Comparison of ENCODE assay signal across 15 cellular contexts in genomic region chr10:71831646-71832552, GRCh38. TPM values are rescaled to one million over a fixed set of nuclear protein-coding genes. Genes with fewer than 3 reads are reported as not detected.
DNase-seq lines count a peak whose midpoint lies in the region; ATAC-seq and TF ChIP-seq lines count a peak whose summit lies in the region.
"Had no signal": no experiment of that assay in that cellular context is flagged by ENCODE, and none has a peak within 500 bp of the region (broad histone marks: within the 10 kb centered on the region; RNA-seq: fewer than 3 reads in every experiment).

No MANE protein-coding gene starts in this region.

- peak overlapping the region in 2 of 10 experiments; percentile 21 to 45; a peak in 2 of 20 replicates for H3K4me3 ChIP-seq in BLaER1 treated with 17β-estradiol and CSF1 and Interleukin-3, amounts not matched to agents 10 nM and 100 nM
- H3K4me3 ChIP-seq: K562, neural progenitor cell, uterus had no signal

- H3K27me3 ChIP-seq in BLaER1 treated with 17β-estradiol and CSF1 and Interleukin-3, amounts not matched to agents 10 nM and 100 nM: peaks cover 0 to 9% (median 0%) of the 10 kb centered on the region in 11 experiments; a peak in 1 of 22 replicates
- H3K27me3 ChIP-seq: neural progenitor cell, uterus had no signal

- no peak overlapping the region for H3K27ac Mint-ChIP-seq in endothelial cell (ENCODE audit: unreplicated experiment)
- H3K27ac Mint-ChIP-seq in nephron progenitor cell: peak overlapping the region; percentile 40
- no peak overlapping the region for H3K27ac Mint-ChIP-seq in T-helper 17 cell
- H3K27ac Mint-ChIP-seq: neural progenitor cell had no signal

- ATAC-seq in T-helper 17 cell (no peak), HG02642 (IDR thresholded peaks at IDR 0.05; ENCODE audit: poor library complexity, unreplicated experiment) (no peak), HG03565 (IDR thresholded peaks at IDR 0.05; ENCODE audit: unreplicated experiment) (no peak)
- ATAC-seq: K562 had no signal

- peaks cover 39 to 100% (median 90%) of the 10 kb centered on the region in 10 experiments for H3K4me1 ChIP-seq in BLaER1 treated with 17β-estradiol and CSF1 and Interleukin-3, amounts not matched to agents 10 nM and 100 nM
- H3K4me1 ChIP-seq: uterus had no signal

- no peak for TF ChIP-seq CTCF in endothelial cell (IDR thresholded peaks at IDR 0.05; ENCODE audit: unreplicated experiment)
- no peak for TF ChIP-seq CTCF in nephron progenitor cell (IDR thresholded peaks at IDR 0.05)

- peaks cover 10% of the 10 kb centered on the region for H3K4me1 Mint-ChIP-seq in endothelial cell (ENCODE audit: unreplicated experiment)
- H3K4me1 Mint-ChIP-seq in nephron progenitor cell: peaks cover 20% of the 10 kb centered on the region
- H3K4me1 Mint-ChIP-seq in T-helper 17 cell: peaks cover 22% of the 10 kb centered on the region

- DNase-seq in RKO (ENCODE audit: low spot score): peak; percentile 37
- no peak for DNase-seq in endothelial cell (ENCODE audit: low spot score)
- DNase-seq in nephron progenitor cell: no peak
- no peak for DNase-seq in Kasumi-1 (lab: John Stamatoyannopoulos, UW)
- DNase-seq in T-helper 17 cell: no peak
- DNase-seq: activated T-cell treated with anti-CD3 and anti-CD28 coated beads, Interleukin-2, amount 50 U/mL, for 48 hours; AML-193; kidney; NCI-H1930; uterus had no signal

- peak overlapping the region; percentile 16 for H3K4me3 Mint-ChIP-seq in endothelial cell (ENCODE audit: unreplicated experiment)
- H3K4me3 Mint-ChIP-seq in nephron progenitor cell: no peak overlapping the region
- H3K4me3 Mint-ChIP-seq in T-helper 17 cell: no peak overlapping the region
- H3K4me3 Mint-ChIP-seq: neural progenitor cell had no signal

- H3K9ac ChIP-seq in BLaER1 treated with 17β-estradiol and CSF1 and Interleukin-3, amounts not matched to agents 10 nM and 100 nM: peak overlapping the region in 2 of 11 experiments; percentile 29 to 39; a peak in 4 of 22 replicates
- H3K9ac ChIP-seq: neural progenitor cell had no signal

- H3K9me3 ChIP-seq in BLaER1 treated with 17β-estradiol and CSF1 and Interleukin-3, amounts not matched to agents 10 nM and 100 nM (replicated peaks in 1 of 11): peaks cover 0 to 41% (median 8%) of the 10 kb centered on the region in 11 experiments; a peak in 11 of 22 replicates
- no peaks in the 10 kb centered on the region for H3K9me3 ChIP-seq in T-helper 17 cell (ENCODE audit: control insufficient read depth, low read length, poor library complexity, severe bottlenecking)
- H3K9me3 ChIP-seq: uterus had no signal

- H3K9me3 Mint-ChIP-seq in endothelial cell (ENCODE audit: unreplicated experiment) (no peaks in the 10 kb centered on the region), nephron progenitor cell (no peaks in the 10 kb centered on the region)
- H3K9me3 Mint-ChIP-seq: neural progenitor cell had no signal

- H3K4me2 ChIP-seq in BLaER1 treated with 17β-estradiol and CSF1 and Interleukin-3, amounts not matched to agents 10 nM and 100 nM: peak overlapping the region in 8 of 11 experiments; percentile 89 to 99 (median 96); a peak in 16 of 22 replicates
- H3K4me2 ChIP-seq: neural progenitor cell had no signal

- H4K20me1 ChIP-seq in BLaER1 treated with 17β-estradiol and CSF1 and Interleukin-3, amounts not matched to agents 10 nM and 100 nM: peaks cover 57 to 100% (median 88%) of the 10 kb centered on the region in 11 experiments

- H3K27me3 Mint-ChIP-seq in endothelial cell (ENCODE audit: unreplicated experiment) (peaks cover 7% of the 10 kb centered on the region), nephron progenitor cell (ENCODE audit: low read depth, poor library complexity) (no peaks in the 10 kb centered on the region), T-helper 17 cell (no peaks in the 10 kb centered on the region)

- H3K27ac ChIP-seq in BLaER1 treated with 17β-estradiol and CSF1 and Interleukin-3, amounts not matched to agents 10 nM and 100 nM: peak overlapping the region in 5 of 11 experiments; percentile 87 to 92 (median 90); a peak in 10 of 22 replicates
- H3K27ac ChIP-seq: neural progenitor cell, uterus had no signal

- peaks cover 72 to 90% (median 84%) of the 10 kb centered on the region in 11 experiments for H3K36me3 ChIP-seq in BLaER1 treated with 17β-estradiol and CSF1 and Interleukin-3, amounts not matched to agents 10 nM and 100 nM
- H3K36me3 ChIP-seq: neural progenitor cell, uterus had no signal

- peaks cover 43% of the 10 kb centered on the region for H3K36me3 Mint-ChIP-seq in endothelial cell (ENCODE audit: low read depth, unreplicated experiment)
- peaks cover 57% of the 10 kb centered on the region for H3K36me3 Mint-ChIP-seq in nephron progenitor cell (ENCODE audit: low read depth)
- H3K36me3 Mint-ChIP-seq in T-helper 17 cell (ENCODE audit: low read depth): peaks cover 6% of the 10 kb centered on the region

RNA-seq across cellular contexts. Expression of gene PSAP, which starts 19.2 kb away (rescaled TPM):
- total RNA-seq in endothelial cell (ENCODE audit: unreplicated experiment): 676 TPM
- 100 to 1,000 TPM; 225 to 235 TPM for total RNA-seq in T-helper 17 cell

RNA-seq across cellular contexts. Expression of gene VSIR, which starts 58.6 kb away (rescaled TPM):
- total RNA-seq in endothelial cell (ENCODE audit: unreplicated experiment) (86.1 TPM), T-helper 17 cell (100 to 1,000 TPM; 119 to 124 TPM)
